In genomic region chr4:122534776-122535175, GRCh38 we compare ENCODE assay signal across 28 cellular contexts.
"Had no signal": no experiment of that assay in that cellular context is flagged by ENCODE, and none has a peak within 500 bp of the region (broad histone marks: within the 10 kb centered on the region; RNA-seq: fewer than 3 reads in every experiment).

No MANE protein-coding gene starts in this region.

- H3K27me3 ChIP-seq: left lung, neural progenitor cell, neutrophil, right lobe of liver, tibial nerve, upper lobe of left lung, vagina had no signal

- H3K36me3 ChIP-seq: left lung, lower lobe of right lung, neural progenitor cell, neutrophil, right lobe of liver, tibial nerve, upper lobe of left lung, vagina had no signal

- H3K4me3 Mint-ChIP-seq: immature natural killer cell; natural killer cell; nephron progenitor cell; neural progenitor cell; stimulated activated memory B cell treated with anti-CD40 and anti-IgM and Interleukin-4, amounts not matched to agents 10 μg/mL and 1 μg/mL and 100 μg/mL, for 72 hours; stimulated activated naive CD8-positive, alpha-beta T cell treated with anti-CD3 and anti-CD28 coated beads, Interleukin-15, amount 100 ng/mL, for 72 hours had no signal

- H3K27ac ChIP-seq: left lung, lower lobe of right lung, neural progenitor cell, neutrophil, parathyroid adenoma, psoas muscle, right lobe of liver, tibial nerve, upper lobe of left lung, vagina had no signal

- H3K27me3 Mint-ChIP-seq: stimulated activated memory B cell treated with anti-CD40 and anti-IgM and Interleukin-4, amounts not matched to agents 10 μg/mL and 1 μg/mL and 100 μg/mL, for 72 hours had no signal

- H3K4me1 Mint-ChIP-seq: immature natural killer cell; natural killer cell; nephron progenitor cell; neural progenitor cell; stimulated activated memory B cell treated with anti-CD40 and anti-IgM and Interleukin-4, amounts not matched to agents 10 μg/mL and 1 μg/mL and 100 μg/mL, for 72 hours had no signal

- H3K36me3 Mint-ChIP-seq: immature natural killer cell; natural killer cell; neural progenitor cell; stimulated activated memory B cell treated with anti-CD40 and anti-IgM and Interleukin-4, amounts not matched to agents 10 μg/mL and 1 μg/mL and 100 μg/mL, for 72 hours had no signal

- H3K4me1 ChIP-seq: left lung, lower lobe of right lung, neural progenitor cell, parathyroid adenoma, psoas muscle, right lobe of liver, tibial nerve, upper lobe of left lung, vagina had no signal

- H3K9me3 ChIP-seq: lower lobe of right lung, neutrophil, psoas muscle, right lobe of liver, upper lobe of left lung, vagina had no signal

- H3K9me3 Mint-ChIP-seq: stimulated activated memory B cell treated with anti-CD40 and anti-IgM and Interleukin-4, amounts not matched to agents 10 μg/mL and 1 μg/mL and 100 μg/mL, for 72 hours had no signal

- DNase-seq: hypothalamus; immature natural killer cell; kidney; left colon; left lung; lower lobe of right lung; mammary epithelial cell; mesenchymal stem cell; natural killer cell; nephron progenitor cell; occipital lobe; psoas muscle; right lobe of liver; stimulated activated CD4-positive, alpha-beta T cell treated with anti-CD3 and anti-CD28 coated beads, Interleukin-1b, Interleukin-23, amount 100 ng/mL, for 48 hours; stimulated activated CD4-positive, alpha-beta T cell treated with anti-CD3 and anti-CD28 coated beads, Interleukin-2, amount 100 ng/mL, for 48 hours; stimulated activated CD4-positive, alpha-beta T cell treated with anti-CD3 and anti-CD28 coated beads, Interleukin-4, amount 100 ng/mL, for 4 hours; stimulated activated CD8-positive, alpha-beta memory T cell treated with anti-CD3 and anti-CD28 coated beads, Interleukin-4, amount 100 ng/mL, for 48 hours; stimulated activated naive CD4-positive, alpha-beta T cell treated with Interleukin-2 at 50 U/mL for 16 hours; stimulated activated naive CD8-positive, alpha-beta T cell treated with anti-CD3 and anti-CD28 coated beads, Interleukin-15, amount 100 ng/mL, for 72 hours; substantia nigra; upper lobe of left lung had no signal

- H3K4me3 ChIP-seq: left lung, lower lobe of right lung, neural progenitor cell, psoas muscle, right lobe of liver, smooth muscle cell, tibial nerve, upper lobe of left lung, vagina had no signal

- ATAC-seq: left colon; left lung; lower lobe of right lung; natural killer cell; psoas muscle; right lobe of liver; stimulated activated memory B cell treated with anti-CD40 and anti-IgM and Interleukin-4, amounts not matched to agents 10 μg/mL and 1 μg/mL and 100 μg/mL, for 72 hours; stimulated activated naive CD8-positive, alpha-beta T cell treated with anti-CD3 and anti-CD28 coated beads, Interleukin-15, amount 100 ng/mL, for 72 hours had no signal

- H3K27ac Mint-ChIP-seq: immature natural killer cell; natural killer cell; nephron progenitor cell; neural progenitor cell; stimulated activated memory B cell treated with anti-CD40 and anti-IgM and Interleukin-4, amounts not matched to agents 10 μg/mL and 1 μg/mL and 100 μg/mL, for 72 hours; stimulated activated naive CD8-positive, alpha-beta T cell treated with anti-CD3 and anti-CD28 coated beads, Interleukin-15, amount 100 ng/mL, for 72 hours had no signal
